ENCODE assay signal across 25 cellular contexts in genomic region chr14:65835501-65835900, GRCh38.
"Had no signal": no experiment of that assay in that cellular context is flagged by ENCODE, and none has a peak within 500 bp of the region (broad histone marks: within the 10 kb centered on the region; RNA-seq: fewer than 3 reads in every experiment).

No MANE protein-coding gene starts in this region.

- ATAC-seq: natural killer cell; right cardiac atrium; sciatic nerve; stimulated activated effector memory CD8-positive, alpha-beta T cell treated with anti-CD3 and anti-CD28 coated beads, Interleukin-12 subunit alpha, Interleukin-12 subunit beta, amount 100 ng/mL, for 72 hours had no signal

- DNase-seq: islet precursor cell; left ventricle myocardium inferior; mesendoderm; naive B cell; natural killer cell; nephron progenitor cell; ovary; right cardiac atrium; stimulated activated CD4-positive, alpha-beta T cell treated with anti-CD3 and anti-CD28 coated beads, Interleukin-12 subunit alpha, Interleukin-12 subunit beta, amount 100 ng/mL, for 4 hours; stimulated activated CD4-positive, alpha-beta T cell treated with anti-CD3 and anti-CD28 coated beads, Interleukin-15, amount 100 ng/mL, for 24 hours; stimulated activated CD4-positive, alpha-beta T cell treated with anti-CD3 and anti-CD28 coated beads, Interleukin-4, amount 100 ng/mL, for 24 hours; stimulated activated naive CD4-positive, alpha-beta T cell; tibial artery; uterus had no signal

- H3K4me1 ChIP-seq: tibial artery, uterus had no signal

- H3K36me3 ChIP-seq: left ventricle myocardium inferior, neural progenitor cell, ovary, suprapubic skin, thoracic aorta, tibial artery, uterus had no signal

- H3K4me2 ChIP-seq: neural progenitor cell had no signal

- H3K36me3 Mint-ChIP-seq: mesothelial cell of epicardium; naive B cell; natural killer cell; neural progenitor cell; stimulated activated effector memory CD8-positive, alpha-beta T cell treated with anti-CD3 and anti-CD28 coated beads, Interleukin-12 subunit alpha, Interleukin-12 subunit beta, amount 100 ng/mL, for 72 hours; type B pancreatic cell had no signal

- H3K27ac ChIP-seq: left ventricle myocardium inferior, neural progenitor cell, ovary, skin epidermis, suprapubic skin, thoracic aorta, tibial artery, uterus had no signal

- H3K9ac ChIP-seq: neural progenitor cell had no signal

- H3K4me3 Mint-ChIP-seq: mesothelial cell of epicardium; naive B cell; natural killer cell; nephron progenitor cell; neural progenitor cell; stimulated activated effector memory CD8-positive, alpha-beta T cell treated with anti-CD3 and anti-CD28 coated beads, Interleukin-12 subunit alpha, Interleukin-12 subunit beta, amount 100 ng/mL, for 72 hours; stimulated activated naive CD8-positive, alpha-beta T cell treated with anti-CD3 and anti-CD28 coated beads, Interleukin-15, Interleukin-2, amounts not matched to agents 100 ng/mL and 50 ng/mL, for 24 hours; type B pancreatic cell had no signal

- H3K4me3 ChIP-seq: left ventricle myocardium inferior, lung, neural progenitor cell, ovary, skin epidermis, suprapubic skin, thoracic aorta, tibial artery, uterus had no signal

- H3K27ac Mint-ChIP-seq: mesothelial cell of epicardium; naive B cell; nephron progenitor cell; progenitor cell of endocrine pancreas; stimulated activated effector memory CD8-positive, alpha-beta T cell treated with anti-CD3 and anti-CD28 coated beads, Interleukin-12 subunit alpha, Interleukin-12 subunit beta, amount 100 ng/mL, for 72 hours; stimulated activated naive CD8-positive, alpha-beta T cell treated with anti-CD3 and anti-CD28 coated beads, Interleukin-15, Interleukin-2, amounts not matched to agents 100 ng/mL and 50 ng/mL, for 24 hours; type B pancreatic cell had no signal

- H3K27me3 ChIP-seq: neural progenitor cell, ovary, suprapubic skin, uterus had no signal

- H3K4me1 Mint-ChIP-seq: naive B cell had no signal

- H3K27me3 Mint-ChIP-seq: stimulated activated naive CD8-positive, alpha-beta T cell treated with anti-CD3 and anti-CD28 coated beads, Interleukin-15, Interleukin-2, amounts not matched to agents 100 ng/mL and 50 ng/mL, for 24 hours had no signal

- H3K9me3 ChIP-seq: left ventricle myocardium inferior, suprapubic skin, thoracic aorta, tibial artery, uterus had no signal

- H3K9me3 Mint-ChIP-seq: mesothelial cell of epicardium; naive B cell; natural killer cell; nephron progenitor cell; neural progenitor cell; stimulated activated effector memory CD8-positive, alpha-beta T cell treated with anti-CD3 and anti-CD28 coated beads, Interleukin-12 subunit alpha, Interleukin-12 subunit beta, amount 100 ng/mL, for 72 hours; stimulated activated naive CD8-positive, alpha-beta T cell treated with anti-CD3 and anti-CD28 coated beads, Interleukin-15, Interleukin-2, amounts not matched to agents 100 ng/mL and 50 ng/mL, for 24 hours; type B pancreatic cell had no signal

- H2AFZ ChIP-seq: neural progenitor cell had no signal
